In genomic region chr2:128617661-128618060, GRCh38 we compare ENCODE assay signal across 18 cellular contexts.
"Had no signal": no experiment of that assay in that cellular context is flagged by ENCODE, and none has a peak within 500 bp of the region (broad histone marks: within the 10 kb centered on the region; RNA-seq: fewer than 3 reads in every experiment).

No MANE protein-coding gene starts in this region.

- H3K4me1 ChIP-seq: esophagus muscularis mucosa, gastrocnemius medialis, sigmoid colon, suprapubic skin, thyroid gland, upper lobe of left lung, uterus had no signal

- H3K36me3 Mint-ChIP-seq: immature natural killer cell, naive B cell had no signal

- H3K9me3 Mint-ChIP-seq: dendritic cell treated with granulocyte-macrophage colony-stimulating factor and Interleukin-4, amounts not matched to agents 40 ng/mL and 50 ng/mL, for 4 days; effector memory CD8-positive, alpha-beta T cell; immature natural killer cell had no signal

- H3K4me3 Mint-ChIP-seq: dendritic cell treated with granulocyte-macrophage colony-stimulating factor and Interleukin-4, amounts not matched to agents 40 ng/mL and 50 ng/mL, for 4 days; effector memory CD8-positive, alpha-beta T cell; immature natural killer cell; naive B cell; nephron had no signal

- DNase-seq: effector memory CD8-positive, alpha-beta T cell; gastrocnemius medialis; immature natural killer cell; left cardiac atrium; midbrain; naive B cell; sigmoid colon; stimulated activated CD4-positive, alpha-beta T cell treated with anti-CD3 and anti-CD28 coated beads, Interleukin-12 subunit alpha, Interleukin-12 subunit beta, amount 100 ng/mL, for 4 hours; stimulated activated naive CD4-positive, alpha-beta T cell; thyroid gland; upper lobe of left lung; uterus had no signal

- H3K27me3 ChIP-seq: esophagus muscularis mucosa, gastrocnemius medialis, sigmoid colon, suprapubic skin, thyroid gland, upper lobe of left lung, uterus had no signal

- H3K4me1 Mint-ChIP-seq: immature natural killer cell, naive B cell, nephron had no signal

- H3K27ac Mint-ChIP-seq: dendritic cell treated with granulocyte-macrophage colony-stimulating factor and Interleukin-4, amounts not matched to agents 40 ng/mL and 50 ng/mL, for 4 days; effector memory CD8-positive, alpha-beta T cell; nephron had no signal

- H3K27ac ChIP-seq: epithelial cell of prostate, esophagus muscularis mucosa, gastrocnemius medialis, sigmoid colon, skin epidermis, suprapubic skin, thyroid gland, upper lobe of left lung, uterus had no signal

- H3K9me3 ChIP-seq: esophagus muscularis mucosa, gastrocnemius medialis, sigmoid colon, suprapubic skin, thyroid gland, upper lobe of left lung, uterus had no signal

- H3K36me3 ChIP-seq: esophagus muscularis mucosa, gastrocnemius medialis, sigmoid colon, suprapubic skin, thyroid gland, upper lobe of left lung, uterus had no signal

- H3K4me3 ChIP-seq: esophagus muscularis mucosa, gastrocnemius medialis, sigmoid colon, skin epidermis, suprapubic skin, thyroid gland, upper lobe of left lung, uterus had no signal
